In genomic region chr22:36300396-36301212, GRCh38 we compare ENCODE assay signal across 9 cellular contexts. TPM values are rescaled to one million over a fixed set of nuclear protein-coding genes. Genes with fewer than 3 reads are reported as not detected.
DNase-seq lines count a peak whose midpoint lies in the region; ATAC-seq and TF ChIP-seq lines count a peak whose summit lies in the region.
"Had no signal": no experiment of that assay in that cellular context is flagged by ENCODE, and none has a peak within 500 bp of the region (broad histone marks: within the 10 kb centered on the region; RNA-seq: fewer than 3 reads in every experiment).

No MANE protein-coding gene starts in this region.

- CTCF ChIA-PET in activated CD4-positive, alpha-beta T cell treated with anti-CD3 and anti-CD28 coated beads for 36 hours (lab: Charles Lee) = interaction anchor here (0.6 to 6.8 kb wide), 25 partner anchors 10 to 824 kb away, joined by 3 to 71 read pairs (median 5); partner anchors contain the start of genes APOL2 and MYH9
- CTCF ChIA-PET in Panc1 (lab: Charles Lee) = interaction anchor here (0.6 kb wide), 1 partner anchor 1517 kb away, joined by 6 read pairs; no protein-coding TSS in a partner anchor

- H3K27me3 ChIP-seq in Panc1 (ENCODE audit: control insufficient read depth, insufficient read depth, low read length) (no peaks in the 10 kb centered on the region), stomach (no peaks in the 10 kb centered on the region), heart right ventricle (no peaks in the 10 kb centered on the region), hepatocyte (no peaks in the 10 kb centered on the region)

- H3K27ac Mint-ChIP-seq in activated CD4-positive, alpha-beta T cell treated with anti-CD3 and anti-CD28 coated beads for 36 hours = peak overlapping the region; percentile 72
- H3K27ac Mint-ChIP-seq in dendritic cell treated with granulocyte-macrophage colony-stimulating factor and Interleukin-4, amounts not matched to agents 40 ng/mL and 50 ng/mL, for 4 days = peak overlapping the region; percentile 18

- peaks cover 5% of the 10 kb centered on the region for H3K79me2 ChIP-seq in hepatocyte

- WGBS in stomach, 5 donors = 86 to 94% (median 92%) methylated on average over 23 to 24 of the region's 24 CpGs
- 93% methylated on average over 24 of the region's 24 CpGs for WGBS in heart right ventricle, 2 donors
- 98% methylated on average over 24 of the region's 24 CpGs for WGBS in hepatocyte (ENCODE audit: low lambda C conversion rate, missing lambda C conversion rate)

- peaks cover 9% of the 10 kb centered on the region for H3K4me1 Mint-ChIP-seq in activated CD4-positive, alpha-beta T cell treated with anti-CD3 and anti-CD28 coated beads for 36 hours
- peaks cover 5% of the 10 kb centered on the region for H3K4me1 Mint-ChIP-seq in dendritic cell treated with granulocyte-macrophage colony-stimulating factor and Interleukin-4, amounts not matched to agents 40 ng/mL and 50 ng/mL, for 4 days (ENCODE audit: low read depth)

- no peak for ATAC-seq in activated CD4-positive, alpha-beta T cell treated with anti-CD3 and anti-CD28 coated beads for 36 hours
- ATAC-seq in Panc1 = no peak
- ATAC-seq in heart right ventricle = no peak

- no peaks in the 10 kb centered on the region for H4K20me1 ChIP-seq in hepatocyte (ENCODE audit: insufficient read depth, poor library complexity, severe bottlenecking)

- H3K9me3 Mint-ChIP-seq in activated CD4-positive, alpha-beta T cell treated with anti-CD3 and anti-CD28 coated beads for 36 hours (ENCODE audit: low read depth) = no peaks in the 10 kb centered on the region
- no peaks in the 10 kb centered on the region for H3K9me3 Mint-ChIP-seq in dendritic cell treated with granulocyte-macrophage colony-stimulating factor and Interleukin-4, amounts not matched to agents 40 ng/mL and 50 ng/mL, for 4 days

- in situ Hi-C loops in Panc1 (cut with HindIII; ENCODE audit: low pct_unique_long_range_greater_than_20kb, low sequenced_read_pairs) = no loop called here

- no peak overlapping the region for H3K4me3 Mint-ChIP-seq in activated CD4-positive, alpha-beta T cell treated with anti-CD3 and anti-CD28 coated beads for 36 hours
- no peak overlapping the region for H3K4me3 Mint-ChIP-seq in dendritic cell treated with granulocyte-macrophage colony-stimulating factor and Interleukin-4, amounts not matched to agents 40 ng/mL and 50 ng/mL, for 4 days

- TF ChIP-seq CTCF in Panc1 (IDR thresholded peaks at IDR 0.05) (no peak), stomach (IDR thresholded peaks at IDR 0.05) (no peak), heart right ventricle (IDR thresholded peaks at IDR 0.05) (no peak), hepatocyte (IDR thresholded peaks at IDR 0.05; ENCODE audit: poor library complexity) (no peak)

- BruUV-seq in Panc1 (replicated peaks; lab: Mats Ljungman, UMichigan) = no TSS peak

- no peak overlapping the region for H3K4me2 ChIP-seq in hepatocyte

- peaks cover 21% of the 10 kb centered on the region for H3K4me1 ChIP-seq in Panc1 (ENCODE audit: control insufficient read depth, insufficient read depth, low read length)
- peaks cover 7 to 43% (median 24%) of the 10 kb centered on the region in 4 donors for H3K4me1 ChIP-seq in stomach
- H3K4me1 ChIP-seq in heart right ventricle = peaks cover 0 to 7% (median 0%) of the 10 kb centered on the region in 9 donors
- H3K4me1 ChIP-seq in hepatocyte (ENCODE audit: insufficient read depth) = peaks cover 5% of the 10 kb centered on the region

- POLR2A ChIA-PET in activated CD4-positive, alpha-beta T cell treated with anti-CD3 and anti-CD28 coated beads for 36 hours (lab: Charles Lee) = interaction anchor here (0.6 to 1.2 kb wide), 2 partner anchors 170 to 217 kb away, joined by 3 to 4 read pairs; no protein-coding TSS in a partner anchor
- POLR2A ChIA-PET in Panc1 (lab: Charles Lee) = no interaction called here

- H3K36me3 Mint-ChIP-seq in activated CD4-positive, alpha-beta T cell treated with anti-CD3 and anti-CD28 coated beads for 36 hours (ENCODE audit: low read depth) = peaks cover 89% of the 10 kb centered on the region
- H3K36me3 Mint-ChIP-seq in dendritic cell treated with granulocyte-macrophage colony-stimulating factor and Interleukin-4, amounts not matched to agents 40 ng/mL and 50 ng/mL, for 4 days (ENCODE audit: low read depth) = peaks cover 100% of the 10 kb centered on the region

- no peaks in the 10 kb centered on the region for H3K27me3 Mint-ChIP-seq in activated CD4-positive, alpha-beta T cell treated with anti-CD3 and anti-CD28 coated beads for 36 hours
- no peaks in the 10 kb centered on the region for H3K27me3 Mint-ChIP-seq in dendritic cell treated with granulocyte-macrophage colony-stimulating factor and Interleukin-4, amounts not matched to agents 40 ng/mL and 50 ng/mL, for 4 days

- H3K9me3 ChIP-seq in Panc1 (ENCODE audit: control insufficient read depth, insufficient read depth, low read depth, low read length) = no peaks in the 10 kb centered on the region
- H3K9me3 ChIP-seq in stomach = no peaks in the 10 kb centered on the region
- H3K9me3 ChIP-seq in heart right ventricle = no peaks in the 10 kb centered on the region
- no peaks in the 10 kb centered on the region for H3K9me3 ChIP-seq in hepatocyte (ENCODE audit: low read depth)

- H3K36me3 ChIP-seq in Panc1 (ENCODE audit: control insufficient read depth, insufficient read depth, low read length) (peaks cover 36% of the 10 kb centered on the region), stomach (peaks cover 96 to 100% (median 100%) of the 10 kb centered on the region in 4 donors), heart right ventricle (peaks cover 50 to 100% (median 98%) of the 10 kb centered on the region in 9 donors), hepatocyte (replicated peaks; ENCODE audit: insufficient read depth, low read depth) (no peaks in the 10 kb centered on the region)

- peak overlapping the region; percentile 71; the same call in 1 of the 2 replicates for H3K27ac ChIP-seq in Panc1 (ENCODE audit: low read length)
- H3K27ac ChIP-seq in stomach = peak overlapping the region in 3 of 5 donors; percentile 65 to 77 (median 76)
- peak overlapping the region in 5 of 10 donors; percentile 7 to 47 (median 26) for H3K27ac ChIP-seq in heart right ventricle
- H3K27ac ChIP-seq in hepatocyte = no peak overlapping the region

- no peak overlapping the region for H2AFZ ChIP-seq in hepatocyte

- no peaks in the 10 kb centered on the region for H3K9me2 ChIP-seq in hepatocyte (replicated peaks; ENCODE audit: insufficient read depth)

- H3K4me3 ChIP-seq in Panc1 (ENCODE audit: low read depth in 2 of 2, low read length in 2 of 2) (no peak overlapping the region), stomach (no peak overlapping the region), heart right ventricle (no peak overlapping the region), hepatocyte (no peak overlapping the region)

- intact Hi-C loops in activated CD4-positive, alpha-beta T cell treated with anti-CD3 and anti-CD28 coated beads for 36 hours (cut with DNase I, micrococcal nuclease) = loop anchor here (1.0 kb wide), 3 partner anchors 86 to 186 kb away; no protein-coding TSS in a partner anchor
- intact Hi-C loops in Panc1 (cut with micrococcal nuclease; ENCODE audit: unreplicated experiment) = loop anchor here (5.0 kb wide), 1 partner anchor 172 kb away; no protein-coding TSS in a partner anchor
- intact Hi-C loops in dendritic cell treated with granulocyte-macrophage colony-stimulating factor and Interleukin-4, amounts not matched to agents 40 ng/mL and 50 ng/mL, for 4 days (cut with micrococcal nuclease) = loop anchor here (1.0 kb wide), 1 partner anchor 170 kb away; no protein-coding TSS in a partner anchor
- intact Hi-C loops in stomach (cut with DNase I; ENCODE audit: low total_unique reads) = loop anchor here (5.0 kb wide), 1 partner anchor 172 kb away; no protein-coding TSS in a partner anchor
- intact Hi-C loops in heart right ventricle (cut with DNase I) = loop anchor here (1.0 to 5.0 kb wide), 4 partner anchors 170 to 172 kb away; no protein-coding TSS in a partner anchor

- no peak for TF ChIP-seq EP300 in stomach (IDR thresholded peaks at IDR 0.05)

- no peak for DNase-seq in activated CD4-positive, alpha-beta T cell treated with anti-CD3 and anti-CD28 coated beads for 36 hours
- DNase-seq in activated CD4-positive, alpha-beta T cell treated with anti-CD3 and anti-CD28 coated beads, Interleukin-2, amount 50 U/mL, for 4 hours = no peak
- no peak for DNase-seq in Panc1 (ENCODE audit: low read depth, low spot score)
- no peak for DNase-seq in stomach
- no peak for DNase-seq in UCSD-AML1 (lab: John Stamatoyannopoulos, UW; ENCODE audit: unreplicated experiment)
- DNase-seq in heart right ventricle = no peak
- DNase-seq in hepatocyte (ENCODE audit: low spot score) = no peak
- DNase-seq: T1000 had no signal

- no peak for TF ChIP-seq POLR2A in stomach (IDR thresholded peaks at IDR 0.05)

RNA-seq across cellular contexts. Expression of gene APOL1, which starts 47.7 kb away (rescaled TPM):
- total RNA-seq in activated CD4-positive, alpha-beta T cell treated with anti-CD3 and anti-CD28 coated beads for 36 hours = 10 to 100 TPM; 32.0 to 37.2 TPM
- 16.0 TPM for total RNA-seq in Panc1 (2021; ENCODE audit: unreplicated experiment)
- 11.9 TPM for polyA plus RNA-seq in Panc1 (2012; ENCODE audit: insufficient read length)
- 10 to 100 TPM in 4 of 5 donors, 1 to 10 TPM in 1; 5.2 to 87.5 (median 38.2) TPM for total RNA-seq in stomach
- polyA plus RNA-seq in stomach = 10 to 100 TPM in 2 of 3 donors, 1 to 10 TPM in 1; 7.3 to 58.1 (median 38.9) TPM
- 100 to 1,000 TPM in 1 of 10 donors, 10 to 100 TPM in 8, 1 to 10 TPM in 1; 9.8 to 121 (median 16.4) TPM for total RNA-seq in heart right ventricle
- polyA plus RNA-seq in heart right ventricle = 10 to 100 TPM; 18.3 to 18.7 TPM
- 6.2 and 7.3 TPM in 2 replicates for total RNA-seq in hepatocyte
- polyA plus RNA-seq in hepatocyte = 6.4 and 6.8 TPM in 2 replicates
